Comparison of ENCODE assay signal across 13 cellular contexts in the genomic region with DNA sequence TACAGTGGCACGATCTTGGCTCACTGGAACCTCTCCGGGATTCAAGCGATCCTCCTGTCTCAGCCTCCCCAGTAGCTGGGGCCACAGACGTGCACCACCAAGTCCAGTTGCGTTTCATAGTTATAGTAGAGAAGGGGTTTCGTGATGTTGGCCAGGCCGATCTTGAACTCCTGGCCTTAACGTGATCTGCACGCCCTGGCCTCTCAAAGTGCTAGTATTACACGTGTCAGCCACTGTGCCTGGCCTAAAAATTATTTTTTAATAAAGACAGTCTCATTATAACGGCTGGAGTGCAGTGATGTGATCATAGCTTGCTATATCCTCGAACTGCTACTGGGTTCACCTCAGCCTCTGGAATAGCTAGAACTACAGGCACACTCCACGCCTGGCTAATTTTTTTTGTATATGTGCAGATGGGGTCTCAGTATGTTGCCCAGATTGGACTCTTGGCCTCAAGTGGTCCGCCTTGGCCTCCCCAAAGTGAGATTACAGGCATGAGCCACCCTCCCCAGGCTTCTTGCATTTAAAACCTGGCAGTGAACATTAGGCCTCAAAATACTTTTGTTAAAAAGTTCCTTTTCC. TPM values are rescaled to one million over a fixed set of nuclear protein-coding genes. Genes with fewer than 3 reads are reported as not detected.
A peak's percentile ranks its signal among the peaks of the same experiment; 100 is the strongest.
DNase-seq lines count a peak whose midpoint lies in the region; ATAC-seq, FAIRE-seq and TF ChIP-seq lines count a peak whose summit lies in the region.
"Had no signal": no experiment of that assay in that cellular context is flagged by ENCODE, and none has a peak within 500 bp of the region (broad histone marks: within the 10 kb centered on the region; RNA-seq: fewer than 3 reads in every experiment).

No MANE protein-coding gene starts in this region.

- H3K4me1 ChIP-seq in trophoblast cell (ENCODE audit: control insufficient read depth in 1 of 2, insufficient read depth in 2 of 2, low read length in 2 of 2): no peaks in the 10 kb centered on the region
- peaks cover 14% of the 10 kb centered on the region for H3K4me1 ChIP-seq in foreskin keratinocyte

- DNase-seq in activated T-cell treated with anti-CD3 and anti-CD28 coated beads, Interleukin-2, amount 50 U/mL, for 4 hours: no peak
- DNase-seq in activated T-cell treated with anti-CD3 and anti-CD28 coated beads for 4 hours (no peak), trophoblast cell (no peak), HTR-8/SVneo (ENCODE audit: insufficient read length, low spot score) (no peak), foreskin keratinocyte (no peak), NCI-H2081 treated with DMSO at 0.1 percent for 48 hours (lab: John Stamatoyannopoulos, UW) (no peak)
- no peak for DNase-seq in activated T-helper 2 cell treated with anti-CD3 and anti-CD28 coated beads, Interferon-gamma antibody, Interleukin-2, Interleukin-4, amounts not matched to agents 10 μg/mL and 5 μg/mL and 100 μg/mL, durations not matched to agents 14 hours and 24 hours and 36 hours (ENCODE audit: low spot score)
- DNase-seq: activated naive CD8-positive, alpha-beta T cell treated with anti-CD3 and anti-CD28 coated beads, Interleukin-2, amount 10 ng/mL, durations not matched to agents 7 days and 5 days; colonic mucosa; H7; NCI-H146 had no signal

- no peak overlapping the region for H4K12ac ChIP-seq in trophoblast cell (ENCODE audit: low read depth, low read length)

- no peak for TF ChIP-seq CTCF in foreskin keratinocyte (conservative IDR thresholded peaks at IDR 0.05)

- H3K4ac ChIP-seq in trophoblast cell (ENCODE audit: low read depth, low read length): peak overlapping the region; percentile 66

- H3K4me3 Mint-ChIP-seq in activated T-cell treated with anti-CD3 and anti-CD28 coated beads, Interleukin-2, amount 50 U/mL, for 4 hours: peak overlapping the region; percentile 99
- H3K4me3 Mint-ChIP-seq in IgD-negative memory B cell: peak overlapping the region in 3 of 4 donors; percentile 2 to 80 (median 39)
- H3K4me3 Mint-ChIP-seq in activated T-helper 2 cell treated with anti-CD3 and anti-CD28 coated beads, Interferon-gamma antibody, Interleukin-2, Interleukin-4, amounts not matched to agents 10 μg/mL and 5 μg/mL and 100 μg/mL, durations not matched to agents 14 hours and 24 hours and 36 hours (ENCODE audit: low read depth): peak overlapping the region; percentile 52

- no peak for FAIRE-seq in HTR-8/SVneo (lab: Jason Lieb, UNC)

- H2AK5ac ChIP-seq in trophoblast cell (ENCODE audit: low read length): no peak overlapping the region

- H2BK120ac ChIP-seq in trophoblast cell (ENCODE audit: insufficient read depth, low read length, poor library complexity): no peak overlapping the region

- H3K9ac ChIP-seq in trophoblast cell (ENCODE audit: low read length): no peak overlapping the region

- H3K23ac ChIP-seq in trophoblast cell (ENCODE audit: low read length): no peak overlapping the region

- no peaks in the 10 kb centered on the region for H3K9me3 Mint-ChIP-seq in activated T-cell treated with anti-CD3 and anti-CD28 coated beads, Interleukin-2, amount 50 U/mL, for 4 hours
- H3K9me3 Mint-ChIP-seq in IgD-negative memory B cell: no peaks in the 10 kb centered on the region
- no peaks in the 10 kb centered on the region for H3K9me3 Mint-ChIP-seq in activated T-helper 2 cell treated with anti-CD3 and anti-CD28 coated beads, Interferon-gamma antibody, Interleukin-2, Interleukin-4, amounts not matched to agents 10 μg/mL and 5 μg/mL and 100 μg/mL, durations not matched to agents 14 hours and 24 hours and 36 hours
- H3K9me3 Mint-ChIP-seq: activated naive CD8-positive, alpha-beta T cell treated with anti-CD3 and anti-CD28 coated beads, Interleukin-2, amount 10 ng/mL, durations not matched to agents 7 days and 5 days had no signal

- peaks cover 33 to 43% of the 10 kb centered on the region in 2 experiments for H3K36me3 ChIP-seq in trophoblast cell (ENCODE audit: control insufficient read depth in 1 of 2, insufficient read depth in 2 of 2, low read length in 2 of 2)

- no peaks in the 10 kb centered on the region for H3K9me3 ChIP-seq in trophoblast cell (ENCODE audit: insufficient read depth, low read depth, low read length)
- H3K9me3 ChIP-seq: colonic mucosa had no signal

- peaks cover 59% of the 10 kb centered on the region for H3K4me1 Mint-ChIP-seq in activated T-cell treated with anti-CD3 and anti-CD28 coated beads, Interleukin-2, amount 50 U/mL, for 4 hours (ENCODE audit: low read depth)
- peaks cover 44 to 50% (median 44%) of the 10 kb centered on the region in 3 donors for H3K4me1 Mint-ChIP-seq in IgD-negative memory B cell
- peaks cover 46% of the 10 kb centered on the region for H3K4me1 Mint-ChIP-seq in activated T-helper 2 cell treated with anti-CD3 and anti-CD28 coated beads, Interferon-gamma antibody, Interleukin-2, Interleukin-4, amounts not matched to agents 10 μg/mL and 5 μg/mL and 100 μg/mL, durations not matched to agents 14 hours and 24 hours and 36 hours (ENCODE audit: low read depth)

- no peak for ATAC-seq in activated T-cell treated with anti-CD3 and anti-CD28 coated beads, Interleukin-2, amount 50 U/mL, for 4 hours
- no peak for ATAC-seq in foreskin keratinocyte

- intact Hi-C loops in activated T-helper 2 cell treated with anti-CD3 and anti-CD28 coated beads, Interferon-gamma antibody, Interleukin-2, Interleukin-4, amounts not matched to agents 10 μg/mL and 5 μg/mL and 100 μg/mL, durations not matched to agents 14 hours and 24 hours and 36 hours (cut with micrococcal nuclease): loop anchor here (2.0 kb wide), 1 partner anchor 15 kb away; no protein-coding TSS in a partner anchor

- H3K4me3 ChIP-seq in trophoblast cell (ENCODE audit: low read depth, low read length): no peak overlapping the region
- H3K4me3 ChIP-seq: colonic mucosa had no signal

- H2AFZ ChIP-seq in trophoblast cell (ENCODE audit: insufficient read depth, low read length, poor library complexity): no peak overlapping the region

- peaks cover 40% of the 10 kb centered on the region for H3K79me2 ChIP-seq in trophoblast cell (ENCODE audit: control insufficient read depth, insufficient read depth, low read length, poor library complexity)

- no peak overlapping the region for H4K8ac ChIP-seq in trophoblast cell (ENCODE audit: low read depth, low read length)

- no peak overlapping the region for H3K14ac ChIP-seq in trophoblast cell (ENCODE audit: low read length)

- no peak overlapping the region for H4K91ac ChIP-seq in trophoblast cell (ENCODE audit: low read depth, low read length)

- no peak overlapping the region for H3K18ac ChIP-seq in trophoblast cell (ENCODE audit: low read length)

- H3K27ac ChIP-seq in trophoblast cell (ENCODE audit: low read depth, low read length) (no peak overlapping the region), foreskin keratinocyte (no peak overlapping the region)
- H3K27ac ChIP-seq: colonic mucosa had no signal

- peaks cover 8% of the 10 kb centered on the region for H3K79me1 ChIP-seq in trophoblast cell (ENCODE audit: low read length)

- no peak overlapping the region for H3K4me2 ChIP-seq in trophoblast cell (ENCODE audit: low read length)

- no peak overlapping the region for H2BK12ac ChIP-seq in trophoblast cell (ENCODE audit: low read length)

- H2BK5ac ChIP-seq in trophoblast cell (ENCODE audit: low read depth, low read length, poor library complexity): no peak overlapping the region

- WGBS in trophoblast cell (ENCODE audit: extremely low coverage, insufficient coverage, insufficient read length): no CpG with 5 or more reads among the region's 14 CpGs

- no peaks in the 10 kb centered on the region for H3K27me3 ChIP-seq in trophoblast cell (ENCODE audit: insufficient read depth, low read length)
- H3K27me3 ChIP-seq in foreskin keratinocyte: no peaks in the 10 kb centered on the region
- H3K27me3 ChIP-seq: colonic mucosa had no signal

- peaks cover 70% of the 10 kb centered on the region for H3K36me3 Mint-ChIP-seq in activated T-cell treated with anti-CD3 and anti-CD28 coated beads, Interleukin-2, amount 50 U/mL, for 4 hours (ENCODE audit: insufficient read depth)
- H3K36me3 Mint-ChIP-seq in IgD-negative memory B cell: peaks cover 9% of the 10 kb centered on the region
- peaks cover 90% of the 10 kb centered on the region for H3K36me3 Mint-ChIP-seq in activated T-helper 2 cell treated with anti-CD3 and anti-CD28 coated beads, Interferon-gamma antibody, Interleukin-2, Interleukin-4, amounts not matched to agents 10 μg/mL and 5 μg/mL and 100 μg/mL, durations not matched to agents 14 hours and 24 hours and 36 hours (ENCODE audit: low read depth)

- peak overlapping the region; percentile 53 to 81 (median 73) for H3K27ac Mint-ChIP-seq in IgD-negative memory B cell
- no peak overlapping the region for H3K27ac Mint-ChIP-seq in activated T-helper 2 cell treated with anti-CD3 and anti-CD28 coated beads, Interferon-gamma antibody, Interleukin-2, Interleukin-4, amounts not matched to agents 10 μg/mL and 5 μg/mL and 100 μg/mL, durations not matched to agents 14 hours and 24 hours and 36 hours

- peaks cover 3% of the 10 kb centered on the region for H3K27me3 Mint-ChIP-seq in activated T-cell treated with anti-CD3 and anti-CD28 coated beads, Interleukin-2, amount 50 U/mL, for 4 hours (ENCODE audit: low read depth)
- H3K27me3 Mint-ChIP-seq in IgD-negative memory B cell: peaks cover 2% of the 10 kb centered on the region
- H3K27me3 Mint-ChIP-seq in activated T-helper 2 cell treated with anti-CD3 and anti-CD28 coated beads, Interferon-gamma antibody, Interleukin-2, Interleukin-4, amounts not matched to agents 10 μg/mL and 5 μg/mL and 100 μg/mL, durations not matched to agents 14 hours and 24 hours and 36 hours (ENCODE audit: low read depth): no peaks in the 10 kb centered on the region
- H3K27me3 Mint-ChIP-seq: activated naive CD8-positive, alpha-beta T cell treated with anti-CD3 and anti-CD28 coated beads, Interleukin-2, amount 10 ng/mL, durations not matched to agents 7 days and 5 days had no signal

RNA-seq across cellular contexts. Expression of gene NPM1, which starts 4.4 kb away (rescaled TPM):
- 1,000 to 10,000 TPM; 4,555 to 4,927 (median 4,895) TPM for total RNA-seq in activated T-cell treated with anti-CD3 and anti-CD28 coated beads, Interleukin-2, amount 50 U/mL, for 4 hours
- polyA plus RNA-seq in IgD-negative memory B cell (715 TPM), foreskin keratinocyte (1,746 and 2,423 TPM in 2 replicates)
- total RNA-seq in activated T-helper 2 cell treated with anti-CD3 and anti-CD28 coated beads, Interferon-gamma antibody, Interleukin-2, Interleukin-4, amounts not matched to agents 10 μg/mL and 5 μg/mL and 100 μg/mL, durations not matched to agents 14 hours and 24 hours and 36 hours: 2,774 and 3,051 TPM in 2 replicates
- 1,500 and 1,549 TPM in 2 replicates for polyA plus RNA-seq in trophoblast cell (2013)
- 2,005 and 2,487 TPM in 2 replicates for total RNA-seq in foreskin keratinocyte

RNA-seq across cellular contexts. Expression of gene FGF18, which starts 27.4 kb away (rescaled TPM):
- total RNA-seq in activated T-cell treated with anti-CD3 and anti-CD28 coated beads, Interleukin-2, amount 50 U/mL, for 4 hours: 1 to 10 TPM in 2 of 3 donors, under 1 TPM in 1; 0.37 to 1.3 (median 1.0) TPM
- polyA plus RNA-seq in IgD-negative memory B cell (not detected), foreskin keratinocyte (0.06 TPM in 1 of 2 replicates, not detected in the other)
- total RNA-seq in activated T-helper 2 cell treated with anti-CD3 and anti-CD28 coated beads, Interferon-gamma antibody, Interleukin-2, Interleukin-4, amounts not matched to agents 10 μg/mL and 5 μg/mL and 100 μg/mL, durations not matched to agents 14 hours and 24 hours and 36 hours: 0.16 TPM in 1 of 2 replicates, not detected in the other
- 8.7 and 10.3 TPM in 2 replicates for polyA plus RNA-seq in trophoblast cell (2013)
- total RNA-seq in foreskin keratinocyte: not detected in 2 replicates
- total RNA-seq: SK-MEL-5 had no signal

Comparison
In these comparisons a context has a peak if more than half of its experiments do, and no peak if none do; other contexts are left out.
1. H3K4me3 Mint-ChIP-seq: peak in every context shown above with its lines; median percentile 99 in activated T-cell treated with anti-CD3 and anti-CD28 coated beads, Interleukin-2, amount 50 U/mL, for 4 hours; 52 in activated T-helper 2 cell treated with anti-CD3 and anti-CD28 coated beads, Interferon-gamma antibody, Interleukin-2, Interleukin-4, amounts not matched to agents 10 μg/mL and 5 μg/mL and 100 μg/mL, durations not matched to agents 14 hours and 24 hours and 36 hours; 39 in IgD-negative memory B cell.